In the genomic region with DNA sequence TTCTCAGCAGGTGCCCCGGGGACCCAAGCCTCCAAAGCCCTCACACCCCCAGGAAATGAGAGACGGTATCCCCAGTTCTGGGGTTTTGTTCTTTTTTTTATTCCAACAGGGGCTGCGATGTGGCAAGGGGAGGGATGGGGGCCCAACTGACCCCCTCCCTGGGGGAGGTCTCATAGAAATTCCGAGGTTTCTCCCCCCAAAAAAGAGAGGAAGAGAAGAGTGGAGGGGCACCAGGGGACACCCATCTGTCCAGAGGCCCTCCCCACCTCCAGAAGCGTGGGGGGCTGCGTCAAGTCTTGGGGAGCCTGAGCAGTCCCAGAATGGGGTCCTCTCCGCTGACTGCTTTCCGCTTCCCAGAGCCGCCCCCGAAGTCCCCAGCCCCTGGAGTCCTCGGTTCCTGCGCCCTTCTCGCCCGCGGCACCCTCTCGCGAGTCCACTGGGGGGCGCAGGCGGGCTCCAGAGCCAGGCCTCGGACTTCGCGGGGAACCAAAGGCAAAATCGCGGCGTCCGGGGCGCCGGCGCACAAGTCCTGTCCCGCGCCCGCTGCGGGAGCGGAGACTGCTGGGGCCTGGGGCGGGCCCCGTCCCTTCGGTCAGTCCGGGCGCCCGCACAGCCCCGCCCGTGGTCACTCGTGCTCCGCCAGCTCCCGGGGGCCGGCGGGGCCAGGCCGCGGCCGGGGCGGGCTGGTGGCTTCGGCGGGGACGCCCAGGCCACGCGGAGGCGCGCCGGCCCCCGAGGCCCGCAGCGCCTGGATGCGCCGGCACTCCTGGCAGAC, we compare ENCODE assay signal across 7 cellular contexts. TPM values are rescaled to one million over a fixed set of nuclear protein-coding genes. Genes with fewer than 3 reads are reported as not detected.
DNase-seq lines count a peak whose midpoint lies in the region; ATAC-seq and TF ChIP-seq lines count a peak whose summit lies in the region.

No MANE protein-coding gene starts in this region.

- H3K9me3 ChIP-seq in gastrocnemius medialis = no peaks in the 10 kb centered on the region

- DNase-seq in GM03348 (ENCODE audit: low spot score) = peak; percentile 89
- DNase-seq in NCI-H1105 (lab: John Stamatoyannopoulos, UW) = peak; percentile 6
- DNase-seq in activated CD8-positive, alpha-beta T cell treated with anti-CD3 and anti-CD28 coated beads for 36 hours = peak; percentile 69
- DNase-seq in fibroblast of villous mesenchyme (ENCODE audit: low read depth) = peak; percentile 47
- no peak for DNase-seq in gastrocnemius medialis
- DNase-seq in NCI-H446 treated with DMSO at 0.1 percent for 48 hours (lab: John Stamatoyannopoulos, UW) = no peak
- no peak for DNase-seq in COLO829 (ENCODE audit: low spot score)

- CTCF ChIA-PET in activated CD8-positive, alpha-beta T cell treated with anti-CD3 and anti-CD28 coated beads for 36 hours (lab: Charles Lee) = interaction anchor here (1.0 kb wide), 1 partner anchor 37 kb away, joined by 3 read pairs; no protein-coding TSS in a partner anchor

- H3K9me3 Mint-ChIP-seq in activated CD8-positive, alpha-beta T cell treated with anti-CD3 and anti-CD28 coated beads for 36 hours = no peaks in the 10 kb centered on the region

- peak; percentile 31 for ATAC-seq in activated CD8-positive, alpha-beta T cell treated with anti-CD3 and anti-CD28 coated beads for 36 hours
- peak in 1 of 2 donors; percentile 29 for ATAC-seq in gastrocnemius medialis

- H3K4me1 ChIP-seq in gastrocnemius medialis = peaks cover 0 to 8% of the 10 kb centered on the region in 2 donors

- POLR2A ChIA-PET in activated CD8-positive, alpha-beta T cell treated with anti-CD3 and anti-CD28 coated beads for 36 hours (lab: Charles Lee) = interaction anchor here (0.9 kb wide), 1 partner anchor 139 kb away, joined by 3 read pairs; the partner anchor contains the start of gene RPS19

- in situ Hi-C loops in gastrocnemius medialis (cut with MboI; ENCODE audit: low sequenced_read_pairs in 4 of 4) = no loop called here

- H3K36me3 ChIP-seq in gastrocnemius medialis = no peaks in the 10 kb centered on the region

- no peak for TF ChIP-seq POLR2A in gastrocnemius medialis (IDR thresholded peaks at IDR 0.05)

- H3K27me3 Mint-ChIP-seq in activated CD8-positive, alpha-beta T cell treated with anti-CD3 and anti-CD28 coated beads for 36 hours = peaks cover 50% of the 10 kb centered on the region

- H3K4me1 Mint-ChIP-seq in activated CD8-positive, alpha-beta T cell treated with anti-CD3 and anti-CD28 coated beads for 36 hours (ENCODE audit: low read depth) = peaks cover 28% of the 10 kb centered on the region

- peaks cover 61 to 76% (median 61%) of the 10 kb centered on the region in 3 donors for H3K27me3 ChIP-seq in gastrocnemius medialis

- H3K36me3 Mint-ChIP-seq in activated CD8-positive, alpha-beta T cell treated with anti-CD3 and anti-CD28 coated beads for 36 hours (ENCODE audit: low read depth) = no peaks in the 10 kb centered on the region

- no peak overlapping the region for H3K27ac Mint-ChIP-seq in activated CD8-positive, alpha-beta T cell treated with anti-CD3 and anti-CD28 coated beads for 36 hours

- no peak overlapping the region for H3K4me3 Mint-ChIP-seq in activated CD8-positive, alpha-beta T cell treated with anti-CD3 and anti-CD28 coated beads for 36 hours

- H3K4me3 ChIP-seq in fibroblast of villous mesenchyme (ENCODE audit: low read depth, low read length) (no peak overlapping the region), gastrocnemius medialis (no peak overlapping the region)

- TF ChIP-seq CTCF in activated CD8-positive, alpha-beta T cell treated with anti-CD3 and anti-CD28 coated beads for 36 hours (IDR thresholded peaks at IDR 0.05) = peak; percentile 87
- TF ChIP-seq CTCF in fibroblast of villous mesenchyme (IDR thresholded peaks at IDR 0.05; ENCODE audit: insufficient read depth, low read depth, low read length) (peak; percentile 81), gastrocnemius medialis (IDR thresholded peaks at IDR 0.05 in 4 of 5, conservative IDR thresholded peaks at IDR 0.05 in 1 of 5) (peak; percentile 42 to 54 (median 48))

- H3K27ac ChIP-seq in gastrocnemius medialis = no peak overlapping the region

- intact Hi-C loops in activated CD8-positive, alpha-beta T cell treated with anti-CD3 and anti-CD28 coated beads for 36 hours (cut with micrococcal nuclease) = no loop called here
- intact Hi-C loops in gastrocnemius medialis (cut with DNase I; ENCODE audit: low total_unique reads) = loop anchor here (1.0 to 2.0 kb wide), 2 partner anchors 36 to 94 kb away; no protein-coding TSS in a partner anchor

RNA-seq across cellular contexts. Expression of gene ATP1A3, which starts 4.4 kb away (rescaled TPM):
- 1 to 10 TPM; 5.5 to 5.9 TPM for total RNA-seq in activated CD8-positive, alpha-beta T cell treated with anti-CD3 and anti-CD28 coated beads for 36 hours
- total RNA-seq in fibroblast of villous mesenchyme = not detected in 2 replicates
- total RNA-seq in gastrocnemius medialis = not detected

RNA-seq across cellular contexts. Expression of gene RABAC1, which starts 39.3 kb away (rescaled TPM):
- total RNA-seq in activated CD8-positive, alpha-beta T cell treated with anti-CD3 and anti-CD28 coated beads for 36 hours = 10 to 100 TPM; 49.6 to 52.4 TPM
- total RNA-seq in fibroblast of villous mesenchyme = 105 and 173 TPM in 2 replicates
- total RNA-seq in gastrocnemius medialis = 100 to 1,000 TPM in 3 of 4 donors, 10 to 100 TPM in 1; 94.4 to 146 (median 110) TPM

Comparison
In these comparisons a context has a peak if more than half of its experiments do, and no peak if none do; other contexts are left out.
1. DNase-seq: peak in GM03348 (single experiment), NCI-H1105 (single experiment), activated CD8-positive, alpha-beta T cell treated with anti-CD3 and anti-CD28 coated beads for 36 hours (single experiment) and fibroblast of villous mesenchyme (single experiment); none in gastrocnemius medialis (0 of 2), NCI-H446 treated with DMSO at 0.1 percent for 48 hours (single experiment) and COLO829 (single experiment).
2. Peak in every context shown above with its lines, with median percentiles within 50 percentile points of each other: CTCF ChIP-seq.